8 cellular contexts compared by ENCODE assay signal in genomic region chr2:119702918-119703401, GRCh38. TPM values are rescaled to one million over a fixed set of nuclear protein-coding genes. Genes with fewer than 3 reads are reported as not detected.
A peak's percentile ranks its signal among the peaks of the same experiment; 100 is the strongest.
DNase-seq lines count a peak whose midpoint lies in the region; ATAC-seq lines count a peak whose summit lies in the region.

No MANE protein-coding gene starts in this region.

- H3K36me3 ChIP-seq in mesendoderm (ENCODE audit: control insufficient read depth, insufficient read depth, low read length): no peaks in the 10 kb centered on the region

- H2BK120ac ChIP-seq in mesendoderm (ENCODE audit: low read depth, low read length): no peak overlapping the region

- H3K27me3 ChIP-seq in mesendoderm (ENCODE audit: insufficient read depth, low read length, poor library complexity): no peaks in the 10 kb centered on the region

- H3K18ac ChIP-seq in mesendoderm (ENCODE audit: low read length): no peak overlapping the region

- no peak overlapping the region for H3K4me3 Mint-ChIP-seq in activated CD4-positive, alpha-beta memory T cell treated with anti-CD3 and anti-CD28 coated beads, Interleukin-2, amount 10 ng/mL, durations not matched to agents 7 days and 5 days

- no peak overlapping the region for H3K9ac ChIP-seq in mesendoderm (ENCODE audit: low read length)

- CTCF ChIA-PET in activated CD4-positive, alpha-beta memory T cell treated with anti-CD3 and anti-CD28 coated beads, Interleukin-2, amount 10 ng/mL, durations not matched to agents 7 days and 5 days (lab: Charles Lee): interaction anchor here (0.6 to 3.3 kb wide), 25 partner anchors 8 to 844 kb away, joined by 3 to 46 read pairs (median 3); partner anchors contain the start of gene TMEM177

- H3K27me3 Mint-ChIP-seq in activated CD4-positive, alpha-beta memory T cell treated with anti-CD3 and anti-CD28 coated beads, Interleukin-2, amount 10 ng/mL, durations not matched to agents 7 days and 5 days: peaks cover 9% of the 10 kb centered on the region

- H3K79me2 ChIP-seq in mesendoderm (ENCODE audit: control insufficient read depth, insufficient read depth, low read length): no peaks in the 10 kb centered on the region

- no peaks in the 10 kb centered on the region for H3K4me1 ChIP-seq in mesendoderm (ENCODE audit: control insufficient read depth, low read depth, low read length)

- H3K4me2 ChIP-seq in mesendoderm (ENCODE audit: low read length): no peak overlapping the region

- H3K27ac Mint-ChIP-seq in activated CD4-positive, alpha-beta memory T cell treated with anti-CD3 and anti-CD28 coated beads, Interleukin-2, amount 10 ng/mL, durations not matched to agents 7 days and 5 days: no peak overlapping the region

- H3K23ac ChIP-seq in mesendoderm (ENCODE audit: low read length): no peak overlapping the region

- peak in 10 of 14 donors; percentile 19 to 63 (median 40) for DNase-seq in C1 segment of cervical spinal cord (lab: John Stamatoyannopoulos, UW)
- DNase-seq in GM19238 (ENCODE audit: insufficient read length, low spot score): peak; percentile 72
- peak; percentile 39 for DNase-seq in NCI-H774 (lab: John Stamatoyannopoulos, UW)
- peak; percentile 74 for DNase-seq in activated CD4-positive, alpha-beta memory T cell treated with anti-CD3 and anti-CD28 coated beads, Interleukin-2, amount 10 ng/mL, durations not matched to agents 7 days and 5 days
- peak; percentile 86 for DNase-seq in ecto neural progenitor cell (ENCODE audit: low spot score)
- peak; percentile 83 for DNase-seq in mesendoderm
- peak; percentile 41 for DNase-seq in stimulated activated CD8-positive, alpha-beta memory T cell treated with anti-CD3 and anti-CD28 coated beads, Interleukin-4, amount 100 ng/mL, for 24 hours (ENCODE audit: low read depth)

- no peak overlapping the region for H2BK5ac ChIP-seq in mesendoderm (ENCODE audit: low read length)

- no peak overlapping the region for H3K4ac ChIP-seq in mesendoderm (ENCODE audit: low read depth, low read length)

- H3K79me1 ChIP-seq in mesendoderm (ENCODE audit: low read length): no peaks in the 10 kb centered on the region

- no peak overlapping the region for H2AK5ac ChIP-seq in mesendoderm (ENCODE audit: low read length)

- H3K4me3 ChIP-seq in mesendoderm (ENCODE audit: low read length): no peak overlapping the region

- POLR2A ChIA-PET in activated CD4-positive, alpha-beta memory T cell treated with anti-CD3 and anti-CD28 coated beads, Interleukin-2, amount 10 ng/mL, durations not matched to agents 7 days and 5 days (lab: Charles Lee): interaction anchor here (1.7 to 2.8 kb wide), 2 partner anchors 227 to 473 kb away, joined by 5 to 15 read pairs; no protein-coding TSS in a partner anchor

- H3K4me1 Mint-ChIP-seq in activated CD4-positive, alpha-beta memory T cell treated with anti-CD3 and anti-CD28 coated beads, Interleukin-2, amount 10 ng/mL, durations not matched to agents 7 days and 5 days: peaks cover 24% of the 10 kb centered on the region

- no CpG with 5 or more reads among the region's 13 CpGs for WGBS in mesendoderm (ENCODE audit: extremely low coverage, insufficient coverage, low lambda C conversion rate)

- H3K27ac ChIP-seq in mesendoderm (ENCODE audit: low read depth, low read length): no peak overlapping the region

- peak; percentile 84 for ATAC-seq in HG03196 (IDR thresholded peaks at IDR 0.05; ENCODE audit: unreplicated experiment)

- no peaks in the 10 kb centered on the region for H3K36me3 Mint-ChIP-seq in activated CD4-positive, alpha-beta memory T cell treated with anti-CD3 and anti-CD28 coated beads, Interleukin-2, amount 10 ng/mL, durations not matched to agents 7 days and 5 days (ENCODE audit: low read depth)

- H3K9me3 Mint-ChIP-seq in activated CD4-positive, alpha-beta memory T cell treated with anti-CD3 and anti-CD28 coated beads, Interleukin-2, amount 10 ng/mL, durations not matched to agents 7 days and 5 days: no peaks in the 10 kb centered on the region

- H4K5ac ChIP-seq in mesendoderm (ENCODE audit: low read length): no peak overlapping the region

- no peak overlapping the region for H3K56ac ChIP-seq in mesendoderm (ENCODE audit: low read length)

- no peak overlapping the region for H4K8ac ChIP-seq in mesendoderm (ENCODE audit: low read depth, low read length)

- H2BK15ac ChIP-seq in mesendoderm (replicated peaks; ENCODE audit: low read depth): no peak overlapping the region

RNA-seq across cellular contexts. Expression of gene TMEM177, which starts 24.0 kb away (rescaled TPM):
- total RNA-seq in activated CD4-positive, alpha-beta memory T cell treated with anti-CD3 and anti-CD28 coated beads, Interleukin-2, amount 10 ng/mL, durations not matched to agents 7 days and 5 days: 1 to 10 TPM; 8.3 to 8.5 TPM
- 20.2 TPM for polyA plus RNA-seq in mesendoderm (2013, experiment 1 of 2)
- polyA plus RNA-seq in mesendoderm (2013, experiment 2 of 2): 19.5 TPM

RNA-seq across cellular contexts. Expression of gene PTPN4, which starts 56.8 kb away (rescaled TPM):
- total RNA-seq in activated CD4-positive, alpha-beta memory T cell treated with anti-CD3 and anti-CD28 coated beads, Interleukin-2, amount 10 ng/mL, durations not matched to agents 7 days and 5 days: 10 to 100 TPM; 78.7 to 84.5 TPM
- polyA plus RNA-seq in mesendoderm (2013, experiment 1 of 2): 11.0 TPM
- 11.4 TPM for polyA plus RNA-seq in mesendoderm (2013, experiment 2 of 2)
